Comparison of ENCODE assay signal across 3 cellular contexts in the genomic region with DNA sequence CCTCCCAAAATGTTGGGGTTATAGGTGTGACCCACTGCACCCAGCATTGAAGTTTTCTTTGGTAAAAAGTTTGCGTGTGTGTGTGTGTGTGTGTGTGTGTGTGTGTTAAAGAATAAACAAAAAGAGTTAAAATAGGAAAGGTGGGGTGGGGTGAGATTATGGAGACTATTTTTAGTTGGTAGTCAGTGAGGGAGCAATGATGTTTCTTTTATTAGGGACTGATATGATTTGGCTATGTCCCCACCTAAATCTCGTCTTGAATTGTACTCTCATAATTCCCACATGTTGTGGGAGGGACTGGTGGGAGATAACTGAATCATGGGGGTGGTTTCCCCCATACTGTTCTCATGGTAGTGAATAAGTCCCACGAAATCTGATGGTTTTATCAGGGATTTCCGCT.
"Had no signal": no experiment of that assay in that cellular context is flagged by ENCODE, and none has a peak within 500 bp of the region (broad histone marks: within the 10 kb centered on the region; RNA-seq: fewer than 3 reads in every experiment).

No MANE protein-coding gene starts in this region.

- DNase-seq: GDM1, GF-D8 had no signal

- H3K4me3 ChIP-seq: GM12878 had no signal

- ATAC-seq: GM12878 had no signal
